8 cellular contexts compared by ENCODE assay signal in the genomic region with DNA sequence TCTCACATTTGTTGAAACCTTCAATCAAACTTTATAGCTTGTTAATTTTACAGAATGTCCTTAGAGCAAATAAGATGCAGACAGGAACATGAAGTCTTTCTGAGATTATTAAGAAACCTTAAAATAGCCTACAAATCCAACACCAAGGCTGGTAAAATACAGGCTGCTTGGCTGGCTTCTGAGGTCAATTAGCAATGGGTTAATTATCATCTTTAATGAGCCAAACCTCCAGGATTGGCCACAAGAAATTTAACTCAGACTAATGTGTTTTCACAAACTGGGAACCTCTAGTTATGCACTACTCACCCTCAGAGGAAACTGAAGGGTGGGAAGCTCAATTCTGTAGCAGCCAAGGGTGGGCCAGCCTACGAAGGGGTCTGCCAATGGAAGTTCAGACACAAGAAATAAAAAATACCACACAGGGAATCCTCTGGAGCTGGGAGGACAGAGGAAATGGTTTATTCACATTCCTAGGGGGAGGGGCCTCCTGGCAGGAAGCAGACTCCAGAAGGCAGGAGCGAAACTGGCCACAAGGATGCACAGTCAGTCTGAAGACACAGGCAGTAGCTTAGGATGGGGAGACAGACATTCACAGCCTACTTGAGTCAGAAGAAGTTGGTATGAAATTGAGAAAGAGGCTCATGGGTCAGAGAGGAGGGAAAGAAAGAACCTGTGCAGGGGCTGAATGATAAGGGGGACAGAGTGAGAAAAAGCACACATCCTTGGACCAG. TPM values are rescaled to one million over a fixed set of nuclear protein-coding genes. Genes with fewer than 3 reads are reported as not detected.
A peak's percentile ranks its signal among the peaks of the same experiment; 100 is the strongest.
DNase-seq lines count a peak whose midpoint lies in the region; ATAC-seq and TF ChIP-seq lines count a peak whose summit lies in the region.

No MANE protein-coding gene starts in this region.

- H3K4me3 ChIP-seq in AG04450 (ENCODE audit: low read depth, low read length) (no peak overlapping the region), astrocyte of the cerebellum (ENCODE audit: low read depth, low read length) (no peak overlapping the region), transverse colon (no peak overlapping the region)

- peak; percentile 82 for DNase-seq in AG04450 (ENCODE audit: low read depth, low spot score)
- DNase-seq in HS-27A (ENCODE audit: low read depth), result peak; percentile 11
- peak; percentile 90 for DNase-seq in astrocyte of the cerebellum (ENCODE audit: low read depth)
- DNase-seq in immature natural killer cell, result no peak
- peak; percentile 56 for DNase-seq in transverse colon
- no peak for DNase-seq in left lobe of liver (ENCODE audit: low spot score)
- no peak for DNase-seq in NCI-H1105 (lab: John Stamatoyannopoulos, UW)

- H3K27me3 ChIP-seq in AG04450 (ENCODE audit: control insufficient read depth, insufficient read depth, low read length) (no peaks in the 10 kb centered on the region), transverse colon (no peaks in the 10 kb centered on the region)

- CTCF ChIA-PET in AG04450 (lab: Charles Lee), result interaction anchor here (1.0 to 2.3 kb wide), 5 partner anchors 30 to 173 kb away, joined by 3 to 13 read pairs (median 5); no protein-coding TSS in a partner anchor

- no peak for ATAC-seq in left lobe of liver
- no peak for ATAC-seq in GM18909 (IDR thresholded peaks at IDR 0.05; ENCODE audit: poor library complexity, unreplicated experiment)

- H3K9me3 Mint-ChIP-seq in immature natural killer cell, result no peaks in the 10 kb centered on the region

- POLR2A ChIA-PET in AG04450 (lab: Yijun Ruan, JAX), result interaction anchor here (0.6 to 1.7 kb wide), 10 partner anchors 9 to 171 kb away, joined by 3 to 11 read pairs (median 4); no protein-coding TSS in a partner anchor

- no peaks in the 10 kb centered on the region for H3K9me3 ChIP-seq in AG04450 (ENCODE audit: control insufficient read depth, insufficient read depth, low read length)
- no peaks in the 10 kb centered on the region for H3K9me3 ChIP-seq in transverse colon

- WGBS in transverse colon (ENCODE audit: low coverage in 1 of 2), 2 donors, result 44 to 52% methylated on average over 2 of the region's 2 CpGs

- H3K4me1 Mint-ChIP-seq in immature natural killer cell, result peaks cover 47 to 51% of the 10 kb centered on the region in 2 donors

- intact Hi-C loops in transverse colon (cut with DNase I; ENCODE audit: low total_unique reads), result no loop called here

- H3K27ac Mint-ChIP-seq in immature natural killer cell, result peak overlapping the region in 4 of 6 donors; percentile 23 to 98 (median 95)

- peaks cover 6 to 60% (median 41%) of the 10 kb centered on the region in 4 donors for H3K4me1 ChIP-seq in transverse colon

- TF ChIP-seq CTCF in AG04450 (IDR thresholded peaks at IDR 0.05; ENCODE audit: low read depth, low read length) (peak; percentile 70), astrocyte of the cerebellum (IDR thresholded peaks at IDR 0.05; ENCODE audit: low read depth, low read length, missing control alignments) (peak; percentile 64), transverse colon (IDR thresholded peaks at IDR 0.05) (peak in 2 of 5 experiments; percentile 16 to 41)

- no peak for TF ChIP-seq EP300 in transverse colon (IDR thresholded peaks at IDR 0.05; ENCODE audit: low read depth)

- in situ Hi-C loops in astrocyte of the cerebellum (cut with HindIII; ENCODE audit: low sequenced_read_pairs), result loop anchor here (25.0 kb wide), 1 partner anchor 171 kb away; no protein-coding TSS in a partner anchor
- in situ Hi-C loops in transverse colon (cut with MboI; ENCODE audit: low pct_ligation_motif_present in 1 of 4, low pct_unique_long_range_greater_than_20kb in 1 of 4, low sequenced_read_pairs in 3 of 4), result no loop called here

- H3K27me3 Mint-ChIP-seq in immature natural killer cell (ENCODE audit: low read depth in 3 of 3), result peaks cover 0 to 6% (median 0%) of the 10 kb centered on the region in 3 donors

- peaks cover 0 to 11% (median 5%) of the 10 kb centered on the region in 3 donors for H3K36me3 Mint-ChIP-seq in immature natural killer cell

- no peak for TF ChIP-seq POLR2A in transverse colon (IDR thresholded peaks at IDR 0.05)

- no peaks in the 10 kb centered on the region for H3K36me3 ChIP-seq in transverse colon

- H3K27ac ChIP-seq in AG04450 (ENCODE audit: low read depth, low read length) (peak overlapping the region; percentile 33), transverse colon (peak overlapping the region; percentile 85 to 91 (median 90))

- H3K4me3 Mint-ChIP-seq in immature natural killer cell, result peak overlapping the region in 4 of 5 donors; percentile 92 to 99 (median 98)

RNA-seq across cellular contexts. Expression of gene HIC1, which starts 36.1 kb away (rescaled TPM):
- polyA plus RNA-seq in AG04450 (2011; rRNA removed) (12.7 and 14.4 TPM in 2 replicates), immature natural killer cell (1 to 10 TPM in 2 of 3 donors, under 1 TPM in 1; 0.90 to 5.9 (median 1.2) TPM)
- 13.7 and 15.8 TPM in 2 replicates for polyA minus RNA-seq in AG04450 (2011; rRNA and poly(A)+ RNA removed)
- total RNA-seq in transverse colon (10 to 100 TPM in 2 of 4 donors, 1 to 10 TPM in 2; 9.1 to 32.5 (median 14.7) TPM), left lobe of liver (9.9 TPM)

RNA-seq across cellular contexts. Expression of gene OVCA2, which starts 49.1 kb away (rescaled TPM):
- polyA plus RNA-seq in AG04450 (2011; rRNA removed) (38.0 and 45.0 TPM in 2 replicates), immature natural killer cell (100 to 1,000 TPM in 2 of 3 donors, 10 to 100 TPM in 1; 90.6 to 107 (median 104) TPM)
- polyA minus RNA-seq in AG04450 (2011; rRNA and poly(A)+ RNA removed), result 16.8 and 18.1 TPM in 2 replicates
- total RNA-seq in transverse colon (10 to 100 TPM in 3 of 4 donors, 1 to 10 TPM in 1; 5.4 to 73.3 (median 36.9) TPM), left lobe of liver (15.3 TPM)

Comparison
In these comparisons a context has a peak if more than half of its experiments do, and no peak if none do; other contexts are left out.
1. DNase-seq: peak in AG04450 (single experiment), HS-27A (single experiment), astrocyte of the cerebellum (single experiment) and transverse colon (single experiment); none in immature natural killer cell (0 of 3), left lobe of liver (single experiment) and NCI-H1105 (single experiment).